Comparison of ENCODE assay signal across 30 cellular contexts in the genomic region with DNA sequence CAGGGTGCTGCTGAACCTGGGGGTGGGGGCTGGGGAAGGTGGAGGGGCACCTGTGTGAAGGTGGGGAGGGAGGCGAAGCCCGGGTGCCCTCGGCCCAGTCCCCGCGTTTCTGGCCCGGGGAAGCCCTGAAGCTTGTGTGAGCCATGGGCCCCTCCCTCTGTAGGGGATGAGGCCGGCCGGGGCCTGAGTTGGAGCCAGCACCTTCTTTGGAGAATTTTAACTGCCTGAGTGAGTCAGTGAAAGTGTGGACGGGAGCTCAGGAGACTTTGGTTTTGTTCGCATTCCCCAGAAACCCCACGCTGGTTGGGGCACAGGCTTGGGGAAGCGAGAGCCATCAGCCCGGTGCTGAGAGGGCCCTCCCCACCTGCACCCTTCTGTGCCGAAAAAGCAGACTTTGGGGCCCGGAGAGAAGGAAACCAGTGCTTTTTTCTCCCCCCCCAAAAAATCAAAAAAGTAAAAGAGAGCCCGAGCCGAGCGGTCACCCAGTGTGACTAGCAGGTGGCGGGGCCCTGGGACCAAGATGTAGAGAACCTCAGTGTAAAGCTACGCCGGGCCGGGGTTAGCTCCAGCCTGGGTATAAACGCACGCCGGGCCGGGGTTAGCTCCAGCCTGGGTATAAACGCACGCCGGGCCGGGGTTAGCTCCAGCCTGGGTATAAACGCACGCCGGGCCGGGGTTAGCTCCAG. TPM values are rescaled to one million over a fixed set of nuclear protein-coding genes. Genes with fewer than 3 reads are reported as not detected.
A peak's percentile ranks its signal among the peaks of the same experiment; 100 is the strongest.
DNase-seq lines count a peak whose midpoint lies in the region; ATAC-seq and TF ChIP-seq lines count a peak whose summit lies in the region.
"Had no signal": no experiment of that assay in that cellular context is flagged by ENCODE, and none has a peak within 500 bp of the region (broad histone marks: within the 10 kb centered on the region; RNA-seq: fewer than 3 reads in every experiment).

No MANE protein-coding gene starts in this region.

- peaks cover 6% of the 10 kb centered on the region for H3K4me1 ChIP-seq in IMR-90 (ENCODE audit: control insufficient read depth, insufficient read depth, low read length)
- peaks cover 0 to 7% (median 3%) of the 10 kb centered on the region in 4 donors for H3K4me1 ChIP-seq in sigmoid colon
- H3K4me1 ChIP-seq: gastrocnemius medialis, HAP-1 had no signal

- TF ChIP-seq RAD21 in IMR-90 (IDR thresholded peaks at IDR 0.05; ENCODE audit: low read length) = no peak

- ATAC-seq in IMR-90 (ENCODE audit: low read depth) = no peak
- no peak for ATAC-seq in sciatic nerve
- no peak for ATAC-seq in GM19395 (IDR thresholded peaks at IDR 0.05; ENCODE audit: unreplicated experiment)
- ATAC-seq: activated CD4-positive, CD25-positive, alpha-beta regulatory T cell treated with anti-CD3 and anti-CD28 coated beads, Interleukin-2, amount 50 U/mL, for 24 hours; gastrocnemius medialis; stimulated activated naive CD8-positive, alpha-beta T cell treated with anti-CD3 and anti-CD28 coated beads, Interleukin-15, Interleukin-2, amounts not matched to agents 100 U/mL and 50 U/mL, for 24 hours had no signal

- H3K4me3 ChIP-seq in IMR-90 (ENCODE audit: insufficient read depth, low read depth, low read length) (no peak overlapping the region), astrocyte of the spinal cord (ENCODE audit: low read depth, low read length) (no peak overlapping the region), sigmoid colon (no peak overlapping the region)
- H3K4me3 ChIP-seq: BLaER1, gastrocnemius medialis, HAP-1, hepatocyte, ovary, smooth muscle cell, testis had no signal

- H3K18ac ChIP-seq in IMR-90 (ENCODE audit: low read depth, low read length) = no peak overlapping the region

- no peak overlapping the region for H2BK5ac ChIP-seq in IMR-90 (ENCODE audit: low read depth, low read length, poor library complexity, severe bottlenecking)

- no peak overlapping the region for H3K9ac ChIP-seq in IMR-90 (ENCODE audit: low read depth, low read length)
- H3K9ac ChIP-seq: BLaER1 had no signal

- H3K9me3 ChIP-seq in IMR-90 (ENCODE audit: control insufficient read depth, insufficient read depth, low read length) (peaks cover 12% of the 10 kb centered on the region), sigmoid colon (peaks cover 0 to 6% (median 2%) of the 10 kb centered on the region in 4 donors)
- H3K9me3 ChIP-seq: ovary, testis had no signal

- no peak overlapping the region for H3K4ac ChIP-seq in IMR-90 (ENCODE audit: low read depth, low read length)

- no peak overlapping the region for H4K91ac ChIP-seq in IMR-90 (ENCODE audit: insufficient read depth, low read depth, low read length)

- no peak overlapping the region for H2AK5ac ChIP-seq in IMR-90 (ENCODE audit: low read depth, low read length)

- H3K36me3 ChIP-seq in IMR-90 (ENCODE audit: control insufficient read depth, insufficient read depth, low read length) = no peaks in the 10 kb centered on the region
- no peaks in the 10 kb centered on the region for H3K36me3 ChIP-seq in sigmoid colon
- H3K36me3 ChIP-seq: brain microvascular endothelial cell, gastrocnemius medialis, HAP-1, ovary had no signal

- no peak for TF ChIP-seq EP300 in sigmoid colon (IDR thresholded peaks at IDR 0.05)

- peaks cover 4% of the 10 kb centered on the region; the same call in 1 of the 2 replicates for H3K9me1 ChIP-seq in IMR-90 (ENCODE audit: insufficient read depth, low read length)

- TF ChIP-seq POLR2A in IMR-90 (IDR thresholded peaks at IDR 0.05; ENCODE audit: low read depth, low read length) = 0 out of 2 replicates have a peak, but pooled peaks have one; percentile 25
- no peak for TF ChIP-seq POLR2A in sigmoid colon (IDR thresholded peaks at IDR 0.05)

- peak; percentile 36 for DNase-seq in ACHN
- no peak for DNase-seq in IMR-90
- peak; percentile 47 for DNase-seq in astrocyte of the spinal cord (ENCODE audit: low read depth, low spot score)
- peak; percentile 59 for DNase-seq in sciatic nerve (ENCODE audit: low spot score)
- DNase-seq in islet precursor cell = no peak
- no peak for DNase-seq in sigmoid colon
- DNase-seq: activated CD4-positive, alpha-beta memory T cell treated with anti-CD3 and anti-CD28 coated beads, Interleukin-2, amount 10 ng/mL, durations not matched to agents 7 days and 5 days; activated CD8-positive, alpha-beta memory T cell treated with anti-CD3 and anti-CD28 coated beads, Interleukin-2, amount 50 U/mL, for 4 hours; activated naive CD4-positive, alpha-beta T cell treated with Interleukin-2 at 50 U/mL for 16 hours; brain microvascular endothelial cell; cerebellar nuclear complex; DMS153; gastrocnemius medialis; Karpas-422; left cardiac atrium; mammary epithelial cell; NCI-H1417; NCI-H446; nephron progenitor cell; stimulated activated CD4-positive, alpha-beta T cell treated with anti-CD3 and anti-CD28 coated beads, Interleukin-1b, Interleukin-23, amount 100 ng/mL, for 48 hours; stimulated activated naive CD8-positive, alpha-beta T cell treated with anti-CD3 and anti-CD28 coated beads, Interleukin-15, Interleukin-2, amounts not matched to agents 100 U/mL and 50 U/mL, for 24 hours; T-helper 1 cell had no signal

- no peaks in the 10 kb centered on the region for H3K79me1 ChIP-seq in IMR-90 (ENCODE audit: low read depth in 1 of 2, low read length in 2 of 2)

- BruUV-seq in IMR-90 (replicated peaks; lab: Mats Ljungman, UMichigan) = no TSS peak

- H3K27me3 ChIP-seq in IMR-90 (ENCODE audit: control insufficient read depth, insufficient read depth, low read length) (no peaks in the 10 kb centered on the region), sigmoid colon (no peaks in the 10 kb centered on the region)
- H3K27me3 ChIP-seq: brain microvascular endothelial cell, gastrocnemius medialis, hepatocyte, ovary, testis had no signal

- H2AK9ac ChIP-seq in IMR-90 (replicated peaks; ENCODE audit: low read depth, low read length, poor library complexity) = peak overlapping the region; percentile 55

- no peak overlapping the region for H3K23ac ChIP-seq in IMR-90 (ENCODE audit: low read depth, low read length)

- no peak overlapping the region for H4K8ac ChIP-seq in IMR-90 (ENCODE audit: low read depth in 2 of 2, low read length in 2 of 2)

- no peak overlapping the region for H3K4me2 ChIP-seq in IMR-90 (ENCODE audit: low read depth, low read length)
- H3K4me2 ChIP-seq: BLaER1, hepatocyte, smooth muscle cell had no signal

- POLR2A ChIA-PET in IMR-90 (lab: Charles Lee; ENCODE audit: unreplicated experiment) = no interaction called here

- dilution Hi-C loops in IMR-90 (cut with HindIII; ENCODE audit: low sequenced_read_pairs, unreplicated experiment) = no loop called here

- no peak overlapping the region for H3K14ac ChIP-seq in IMR-90 (replicated peaks; ENCODE audit: low read depth, low read length)

- no peak overlapping the region for H4K5ac ChIP-seq in IMR-90 (ENCODE audit: low read depth, low read length)

- intact Hi-C loops in IMR-90 (cut with micrococcal nuclease) = no loop called here
- intact Hi-C loops in sciatic nerve (cut with DNase I) = no loop called here
- intact Hi-C loops in sigmoid colon (cut with DNase I) = no loop called here

- H2BK20ac ChIP-seq in IMR-90 (ENCODE audit: low read depth, low read length) = no peak overlapping the region

- H4K20me1 ChIP-seq in IMR-90 (ENCODE audit: insufficient read depth, low read length) = no peaks in the 10 kb centered on the region

- no peak overlapping the region for H2BK15ac ChIP-seq in IMR-90 (ENCODE audit: low read depth, low read length)

- H2BK120ac ChIP-seq in IMR-90 (ENCODE audit: low read depth, low read length) = no peak overlapping the region

- peak overlapping the region; percentile 21 for H2AFZ ChIP-seq in IMR-90 (replicated peaks; ENCODE audit: low read length, poor library complexity)
- H2AFZ ChIP-seq: hepatocyte had no signal

- WGBS in IMR-90 (ENCODE audit: extremely low coverage in 2 of 2, insufficient read length in 1 of 2), 2 experiments = 98% methylated on average over 7 of the region's 34 CpGs; no CpG with 5 or more reads in 1 of the 2 experiments
- WGBS in sigmoid colon, 2 donors = 93% methylated on average over 34 of the region's 34 CpGs

- TF ChIP-seq CTCF in IMR-90 (conservative IDR thresholded peaks at IDR 0.05; ENCODE audit: low read depth, low read length) (no peak), astrocyte of the spinal cord (IDR thresholded peaks at IDR 0.05; ENCODE audit: low read depth, low read length) (no peak), sigmoid colon (IDR thresholded peaks at IDR 0.05) (no peak)

- CTCF ChIA-PET in IMR-90 (lab: Yijun Ruan, JAX) = no interaction called here

- H3K56ac ChIP-seq in IMR-90 (ENCODE audit: extremely low read depth, insufficient read depth, low read length) = no peak overlapping the region

- H3K27ac ChIP-seq in IMR-90 (ENCODE audit: insufficient read depth, low read length) = no peak overlapping the region
- H3K27ac ChIP-seq in sigmoid colon = peak overlapping the region in 1 of 4 donors; percentile 43
- H3K27ac ChIP-seq: BLaER1, brain microvascular endothelial cell, gastrocnemius medialis, hepatocyte, ovary, testis had no signal

- in situ Hi-C loops in ACHN (cut with HindIII; ENCODE audit: low pct_ligation_motif_present, low pct_unique_long_range_greater_than_20kb, low sequenced_read_pairs) = no loop called here
- in situ Hi-C loops in IMR-90 (cut with MboI; ENCODE audit: low sequenced_read_pairs) = no loop called here
- in situ Hi-C loops in astrocyte of the spinal cord (cut with HindIII; ENCODE audit: low sequenced_read_pairs) = no loop called here

TF ChIP-seq in IMR-90, 13 proteins besides CTCF, POLR2A, EP300 and RAD21 (continues in another document):
- TF ChIP-seq MXI1 (IDR thresholded peaks at IDR 0.05; ENCODE audit: borderline replicate concordance, low read depth, low read length) (no peak), MAZ (IDR thresholded peaks at IDR 0.05; ENCODE audit: borderline replicate concordance, low read depth, low read length) (no peak), SMC3 (IDR thresholded peaks at IDR 0.05; ENCODE audit: low read depth, low read length) (no peak), BHLHE40 (IDR thresholded peaks at IDR 0.05; ENCODE audit: low read depth, low read length) (no peak), RFX5 (IDR thresholded peaks at IDR 0.05; ENCODE audit: low read depth, low read length) (no peak)

RNA-seq across cellular contexts. Expression of a gene that starts 45.1 kb away (rescaled TPM):
- 0.36 and 0.83 TPM in 2 replicates for total RNA-seq in IMR-90 (2012; rRNA removed)
- 0.94 and 1.1 TPM in 2 replicates for polyA plus RNA-seq in IMR-90 (2012; rRNA removed)
- polyA plus RNA-seq in IMR-90 (2012; cell fraction: cytosol; rRNA removed) = 0.65 and 1.3 TPM in 2 replicates
- polyA plus RNA-seq in IMR-90 (2012; cell fraction: nucleus; rRNA removed; ENCODE audit: low replicate concordance) = 0.46 and 0.95 TPM in 2 replicates
- 34.8 TPM for total RNA-seq in sciatic nerve
- 10 to 100 TPM in 2 of 4 donors, 1 to 10 TPM in 1, under 1 TPM in 1; 0.99 to 11.1 (median 7.3) TPM for total RNA-seq in sigmoid colon
- polyA plus RNA-seq in sigmoid colon = 1 to 10 TPM in 2 of 3 donors, under 1 TPM in 1; 0.60 to 4.6 (median 1.8) TPM

RNA-seq across cellular contexts. Expression of a gene that starts 59.7 kb away (rescaled TPM):
- total RNA-seq in IMR-90 (2012; rRNA removed) = 212 and 220 TPM in 2 replicates
- 795 and 823 TPM in 2 replicates for polyA plus RNA-seq in IMR-90 (2012; rRNA removed)
- 1,010 and 1,498 TPM in 2 replicates for polyA plus RNA-seq in IMR-90 (2012; cell fraction: cytosol; rRNA removed)
- polyA plus RNA-seq in IMR-90 (2012; cell fraction: nucleus; rRNA removed; ENCODE audit: low replicate concordance) = 1,145 and 2,216 TPM in 2 replicates
- 302 TPM for total RNA-seq in sciatic nerve
- 100 to 1,000 TPM in 1 of 4 donors, 10 to 100 TPM in 3; 34.4 to 105 (median 70.4) TPM for total RNA-seq in sigmoid colon
- 100 to 1,000 TPM in 1 of 3 donors, 10 to 100 TPM in 2; 27.0 to 101 (median 28.2) TPM for polyA plus RNA-seq in sigmoid colon

Comparison
In these comparisons a context has a peak if more than half of its experiments do, and no peak if none do; other contexts are left out.
1. DNase-seq: peak in ACHN (single experiment), astrocyte of the spinal cord (single experiment) and sciatic nerve (single experiment); none in IMR-90 (single experiment), islet precursor cell (single experiment) and sigmoid colon (single experiment).